1 cellular context compared by ENCODE assay signal in the genomic region with DNA sequence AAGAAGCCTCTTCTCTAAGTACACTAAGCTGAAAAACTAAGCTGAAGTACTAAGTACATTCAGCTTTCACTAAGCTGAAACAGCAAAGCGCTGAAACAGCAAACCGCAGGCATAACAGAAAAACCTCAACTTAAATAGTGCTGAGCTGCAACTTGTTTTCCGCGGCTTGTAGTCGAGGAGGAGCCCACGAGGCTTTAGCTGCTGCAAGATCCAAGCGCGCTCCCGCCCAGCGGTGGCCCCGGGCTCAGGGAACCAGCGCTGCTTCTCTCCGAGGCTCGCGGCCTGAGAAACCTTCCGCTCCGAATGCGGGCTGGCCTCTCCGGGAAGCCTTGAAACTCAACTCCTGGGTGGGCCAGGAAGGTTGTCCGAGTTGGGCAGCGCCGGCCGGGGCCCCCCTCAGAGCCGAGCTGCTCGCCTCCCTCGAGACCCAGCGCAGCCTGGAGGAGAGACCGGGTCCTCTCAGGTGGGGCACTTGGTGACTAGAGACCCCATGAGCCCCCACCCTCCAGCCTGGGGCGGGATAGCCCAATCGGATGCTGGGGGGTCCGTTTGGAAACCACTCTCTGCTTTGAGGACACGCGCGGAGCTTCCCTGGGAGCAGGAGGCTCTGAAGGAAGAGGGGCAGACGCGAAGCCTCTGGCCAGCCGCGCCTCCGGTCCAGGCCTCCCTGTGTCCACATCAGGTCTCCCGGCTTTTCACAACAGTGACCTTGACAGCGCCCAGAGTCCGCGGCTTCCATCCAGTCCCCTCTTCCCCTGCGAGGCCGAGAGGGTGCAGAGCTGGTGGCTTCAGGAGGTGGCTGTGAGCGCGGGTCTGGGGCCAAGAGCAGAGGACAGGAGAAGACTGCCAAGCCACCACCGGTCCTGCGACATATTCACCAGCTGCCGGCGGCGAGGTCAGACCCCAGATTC.
TF ChIP-seq lines count a peak whose summit lies in the region.

No MANE protein-coding gene starts in this region.

TF ChIP-seq in WTC11, 78 proteins besides CTCF, POLR2A, EP300 and RAD21 (continued from another document):
- no peak for TF ChIP-seq ZNF232 (CRISPR knock-in tag; IDR thresholded peaks at IDR 0.05)
- TF ChIP-seq ZNF396 (CRISPR knock-in tag; IDR thresholded peaks at IDR 0.05; ENCODE audit: borderline replicate concordance): no peak
- no peak for TF ChIP-seq ZNF416 (CRISPR knock-in tag; IDR thresholded peaks at IDR 0.05)
- no peak for TF ChIP-seq FOXJ3 (CRISPR knock-in tag; IDR thresholded peaks at IDR 0.05; ENCODE audit: borderline replicate concordance)
- no peak for TF ChIP-seq NFE2L1 (CRISPR knock-in tag; IDR thresholded peaks at IDR 0.05)
- no peak for TF ChIP-seq SMAD4 (CRISPR knock-in tag; IDR thresholded peaks at IDR 0.05)
- no peak for TF ChIP-seq ELF4 (CRISPR knock-in tag; IDR thresholded peaks at IDR 0.05; ENCODE audit: low read depth)
- TF ChIP-seq NR1H2 (CRISPR knock-in tag; IDR thresholded peaks at IDR 0.05): no peak
- TF ChIP-seq, protein P1, sequence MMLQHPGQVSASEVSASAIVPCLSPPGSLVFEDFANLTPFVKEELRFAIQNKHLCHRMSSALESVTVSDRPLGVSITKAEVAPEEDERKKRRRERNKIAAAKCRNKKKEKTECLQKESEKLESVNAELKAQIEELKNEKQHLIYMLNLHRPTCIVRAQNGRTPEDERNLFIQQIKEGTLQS (CRISPR knock-in tag; conservative IDR thresholded peaks at IDR 0.05): no peak
- no peak for TF ChIP-seq EMX1 (CRISPR knock-in tag; IDR thresholded peaks at IDR 0.05)
- no peak for TF ChIP-seq HMGA2 (CRISPR knock-in tag; IDR thresholded peaks at IDR 0.05)
TF ChIP-seq in WTC11: peak in this region for 0.
